Comparison of ENCODE assay signal across 13 cellular contexts in the genomic region with DNA sequence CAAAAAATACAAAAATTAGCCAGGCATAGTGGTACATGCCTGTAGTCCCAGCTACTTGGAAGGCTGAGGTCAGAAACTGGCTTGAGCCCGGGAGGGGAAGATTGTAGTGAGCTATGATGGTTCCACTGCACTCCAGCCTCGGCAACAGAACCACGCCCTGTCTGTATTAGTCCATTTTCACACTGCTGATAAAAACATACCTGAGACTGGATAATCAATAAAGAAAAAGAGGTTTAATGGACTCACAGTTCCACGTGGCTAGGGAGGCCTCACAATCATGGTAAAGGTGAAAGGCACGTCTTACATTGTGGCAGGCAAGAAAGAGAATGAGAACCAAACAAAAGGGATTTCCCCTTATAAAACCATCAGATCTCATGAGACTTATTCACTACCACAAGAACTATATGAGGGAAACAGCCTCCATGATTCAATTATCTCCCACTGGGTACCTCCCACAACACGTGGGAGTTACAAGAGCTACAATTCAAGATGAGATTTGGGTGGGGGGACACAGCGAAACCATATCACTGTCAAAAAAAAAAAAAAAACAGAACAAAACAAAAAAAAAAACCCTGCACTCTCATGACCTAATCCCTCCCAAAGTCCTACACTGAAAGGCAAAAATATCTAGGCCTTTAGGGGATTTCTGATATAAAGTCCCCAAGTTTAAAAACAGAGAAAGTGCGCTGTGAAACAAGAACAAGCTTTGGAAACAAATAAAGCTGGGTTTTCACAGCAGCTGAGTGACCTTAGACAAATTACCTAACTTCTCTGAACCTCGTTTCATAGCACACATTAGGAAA.
DNase-seq lines count a peak whose midpoint lies in the region; ATAC-seq, FAIRE-seq and TF ChIP-seq lines count a peak whose summit lies in the region.
"Had no signal": no experiment of that assay in that cellular context is flagged by ENCODE, and none has a peak within 500 bp of the region (broad histone marks: within the 10 kb centered on the region; RNA-seq: fewer than 3 reads in every experiment).

No MANE protein-coding gene starts in this region.

- peak overlapping the region; percentile 57 for H3K9ac ChIP-seq in GM12878 (ENCODE audit: control insufficient read depth, insufficient read depth, low read length)
- H3K9ac ChIP-seq: parathyroid adenoma had no signal

- H3K9me3 ChIP-seq in GM12878 (replicated peaks; ENCODE audit: control insufficient read depth, insufficient read depth, low read length) = no peaks in the 10 kb centered on the region; the same call in none of the 3 replicates

- BruUV-seq in GM12878 (replicated peaks; lab: Mats Ljungman, UMichigan) = TSS peak; percentile 55

- TF ChIP-seq CTCF in GM12878 (IDR thresholded peaks at IDR 0.05 in 2 of 3, conservative IDR thresholded peaks at IDR 0.05 in 1 of 3; ENCODE audit: control insufficient read depth in 2 of 3, extremely low read depth in 1 of 3, insufficient read depth in 1 of 3, low read depth in 3 of 3, low read length in 3 of 3) = no peak

- peak overlapping the region; percentile 72 for H3K27ac ChIP-seq in GM12878 (ENCODE audit: control insufficient read depth, insufficient read depth)
- H3K27ac ChIP-seq: HL-60, parathyroid adenoma had no signal

- in situ Hi-C loops in GM12878 (cut with MboI) = no loop called here

- no peaks in the 10 kb centered on the region for H3K36me3 Mint-ChIP-seq in activated CD4-positive, alpha-beta memory T cell treated with anti-CD3 and anti-CD28 coated beads for 36 hours
- no peaks in the 10 kb centered on the region for H3K36me3 Mint-ChIP-seq in activated CD4-positive, alpha-beta memory T cell treated with anti-CD3 and anti-CD28 coated beads, Interleukin-2, amount 10 ng/mL, durations not matched to agents 7 days and 5 days (ENCODE audit: low read depth)

- H3K4me1 ChIP-seq in GM12878 (ENCODE audit: control insufficient read depth, insufficient read depth, low read length) = peaks cover 10% of the 10 kb centered on the region; the same call in 1 of the 2 replicates
- H3K4me1 ChIP-seq: parathyroid adenoma had no signal

- H3K27me3 ChIP-seq in GM12878 (replicated peaks in 1 of 2; ENCODE audit: control insufficient read depth in 2 of 2, insufficient read depth in 2 of 2, low read length in 1 of 2) = no peaks in the 10 kb centered on the region

- H3K4me3 Mint-ChIP-seq in activated CD4-positive, alpha-beta memory T cell treated with anti-CD3 and anti-CD28 coated beads for 36 hours = no peak overlapping the region
- no peak overlapping the region for H3K4me3 Mint-ChIP-seq in activated CD4-positive, alpha-beta memory T cell treated with anti-CD3 and anti-CD28 coated beads, Interleukin-2, amount 10 ng/mL, durations not matched to agents 7 days and 5 days

- WGBS in GM12878 (ENCODE audit: insufficient coverage, insufficient replicate concordance, low lambda C conversion rate, missing lambda C conversion rate) = 1% methylated on average over 9 of the region's 9 CpGs

- FAIRE-seq in GM12878 (lab: Jason Lieb, UNC) = peak; percentile 7

- SMC1A ChIA-PET in GM12878 (lab: Charles Lee; ENCODE audit: uncharacterized antibody, unreplicated experiment) = interaction anchor here (0.6 to 18.8 kb wide), 19 partner anchors 11 to 807 kb away, joined by 3 to 394 read pairs (median 3); no protein-coding TSS in a partner anchor

- no peak for TF ChIP-seq RAD21 in GM12878 (IDR thresholded peaks at IDR 0.05; ENCODE audit: insufficient read depth, low read depth, low read length)

- peak overlapping the region; percentile 69 for H3K4me3 ChIP-seq in GM12878

- H3K9me3 Mint-ChIP-seq in activated CD4-positive, alpha-beta memory T cell treated with anti-CD3 and anti-CD28 coated beads for 36 hours = no peaks in the 10 kb centered on the region
- H3K9me3 Mint-ChIP-seq in activated CD4-positive, alpha-beta memory T cell treated with anti-CD3 and anti-CD28 coated beads, Interleukin-2, amount 10 ng/mL, durations not matched to agents 7 days and 5 days = no peaks in the 10 kb centered on the region

- H3K27ac Mint-ChIP-seq in activated CD4-positive, alpha-beta memory T cell treated with anti-CD3 and anti-CD28 coated beads for 36 hours = no peak overlapping the region
- H3K27ac Mint-ChIP-seq in activated CD4-positive, alpha-beta memory T cell treated with anti-CD3 and anti-CD28 coated beads, Interleukin-2, amount 10 ng/mL, durations not matched to agents 7 days and 5 days = no peak overlapping the region

- H3K79me2 ChIP-seq in GM12878 (ENCODE audit: control insufficient read depth, insufficient read depth, low read length) = peaks cover 47% of the 10 kb centered on the region
- H3K79me2 ChIP-seq: parathyroid adenoma had no signal

- peaks cover 3% of the 10 kb centered on the region for H3K27me3 Mint-ChIP-seq in activated CD4-positive, alpha-beta memory T cell treated with anti-CD3 and anti-CD28 coated beads for 36 hours
- H3K27me3 Mint-ChIP-seq in activated CD4-positive, alpha-beta memory T cell treated with anti-CD3 and anti-CD28 coated beads, Interleukin-2, amount 10 ng/mL, durations not matched to agents 7 days and 5 days = no peaks in the 10 kb centered on the region

- no peaks in the 10 kb centered on the region for H4K20me1 ChIP-seq in GM12878 (ENCODE audit: control insufficient read depth, insufficient read depth)

- peaks cover 10% of the 10 kb centered on the region for H3K4me1 Mint-ChIP-seq in activated CD4-positive, alpha-beta memory T cell treated with anti-CD3 and anti-CD28 coated beads for 36 hours (ENCODE audit: low read depth)
- H3K4me1 Mint-ChIP-seq in activated CD4-positive, alpha-beta memory T cell treated with anti-CD3 and anti-CD28 coated beads, Interleukin-2, amount 10 ng/mL, durations not matched to agents 7 days and 5 days = no peaks in the 10 kb centered on the region

- CTCF ChIA-PET in activated CD4-positive, alpha-beta memory T cell treated with anti-CD3 and anti-CD28 coated beads for 36 hours (lab: Charles Lee) = no interaction called here
- CTCF ChIA-PET in activated CD4-positive, alpha-beta memory T cell treated with anti-CD3 and anti-CD28 coated beads, Interleukin-2, amount 10 ng/mL, durations not matched to agents 7 days and 5 days (lab: Charles Lee) = interaction anchor here (1.2 kb wide), 1 partner anchor 9 kb away, joined by 4 read pairs; no protein-coding TSS in a partner anchor
- CTCF ChIA-PET in GM12878 (lab: Yijun Ruan, JAX) = interaction anchor here (0.6 to 4.6 kb wide), 9 partner anchors 9 to 73 kb away, joined by 3 to 46 read pairs (median 4); no protein-coding TSS in a partner anchor

- DNase-seq in activated CD4-positive, alpha-beta memory T cell treated with anti-CD3 and anti-CD28 coated beads for 36 hours = peak; percentile 10
- DNase-seq in activated CD4-positive, alpha-beta memory T cell treated with anti-CD3 and anti-CD28 coated beads, Interleukin-2, amount 10 ng/mL, durations not matched to agents 7 days and 5 days = no peak
- peak; percentile 71 for DNase-seq in GM12878 (ENCODE audit: low read depth, low spot score)
- DNase-seq in hepatic stellate cell (ENCODE audit: low spot score) = no peak
- DNase-seq in HCEC 1CT = no peak
- no peak for DNase-seq in GM03348 (ENCODE audit: low spot score)
- DNase-seq: activated gamma-delta T cell; SHP77; stimulated activated CD4-positive, alpha-beta T cell treated with anti-CD3 and anti-CD28 coated beads, Interleukin-1b, Interleukin-23, amount 100 ng/mL, for 48 hours had no signal

- 0 out of 2 replicates have a peak, but pooled peaks have one; percentile 29 for TF ChIP-seq POLR2A in GM12878 (IDR thresholded peaks at IDR 0.05; ENCODE audit: low read depth, low read length)

- peak overlapping the region; percentile 49 for H3K4me2 ChIP-seq in GM12878 (ENCODE audit: control insufficient read depth, insufficient read depth)

- RAD21 ChIA-PET in GM12878 (lab: Charles Lee; ENCODE audit: unreplicated experiment) = interaction anchor here (0.7 to 12.5 kb wide), 18 partner anchors 9 to 1331 kb away, joined by 3 to 207 read pairs (median 4); no protein-coding TSS in a partner anchor

- ATAC-seq in GM21367 (IDR thresholded peaks at IDR 0.05; ENCODE audit: unreplicated experiment) (peak; percentile 29), HG02981 (IDR thresholded peaks at IDR 0.05; ENCODE audit: unreplicated experiment) (peak; percentile 44), GM12878 (peak; percentile 59)

- POLR2A ChIA-PET in activated CD4-positive, alpha-beta memory T cell treated with anti-CD3 and anti-CD28 coated beads for 36 hours (lab: Charles Lee) = no interaction called here
- POLR2A ChIA-PET in activated CD4-positive, alpha-beta memory T cell treated with anti-CD3 and anti-CD28 coated beads, Interleukin-2, amount 10 ng/mL, durations not matched to agents 7 days and 5 days (lab: Charles Lee) = no interaction called here
- POLR2A ChIA-PET in GM12878 (lab: Charles Lee) = interaction anchor here (0.6 to 3.9 kb wide), 11 partner anchors 11 to 1248 kb away, joined by 3 to 33 read pairs (median 6); no protein-coding TSS in a partner anchor

- no peaks in the 10 kb centered on the region for H3K36me3 ChIP-seq in GM12878 (ENCODE audit: control insufficient read depth in 2 of 2, insufficient read depth in 2 of 2, low read length in 1 of 2)

- intact Hi-C loops in activated CD4-positive, alpha-beta memory T cell treated with anti-CD3 and anti-CD28 coated beads for 36 hours (cut with micrococcal nuclease) = no loop called here
- intact Hi-C loops in GM12878 (cut with micrococcal nuclease; ENCODE audit: unreplicated experiment) = loop anchor here (1.0 to 5.0 kb wide), 3 partner anchors 28 to 333 kb away; no protein-coding TSS in a partner anchor

- TF ChIP-seq EP300 in GM12878 (IDR thresholded peaks at IDR 0.05; ENCODE audit: borderline replicate concordance in 1 of 2, control insufficient read depth in 1 of 2, low read depth in 2 of 2, low read length in 2 of 2) = peak in 1 of 2 experiments; percentile 28; a peak in 2 of 4 replicates

- peak overlapping the region; percentile 67 for H2AFZ ChIP-seq in GM12878 (ENCODE audit: control insufficient read depth, low read depth, low read length)
- H2AFZ ChIP-seq: parathyroid adenoma had no signal

TF ChIP-seq in GM12878, 131 proteins besides CTCF, POLR2A, EP300 and RAD21 (continues in another document):
- TF ChIP-seq NFXL1 (IDR thresholded peaks at IDR 0.05; ENCODE audit: borderline replicate concordance) (no peak), MEF2A (IDR thresholded peaks at IDR 0.05; ENCODE audit: insufficient read depth, low read depth, low read length) (peak; percentile 51; the same call in 1 of the 2 replicates), PAX8 (IDR thresholded peaks at IDR 0.05) (no peak), IKZF2 (IDR thresholded peaks at IDR 0.05) (peak in 1 of 2 experiments; percentile 27; a peak in 2 of 4 replicates), MXI1 (IDR thresholded peaks at IDR 0.05; ENCODE audit: low read depth, low read length) (0 out of 2 replicates have a peak, but pooled peaks have one; percentile 77), CBX5 (IDR thresholded peaks at IDR 0.05; ENCODE audit: low read depth) (0 out of 2 replicates have a peak, but pooled peaks have one; percentile 15), PML (IDR thresholded peaks at IDR 0.05; ENCODE audit: low read length) (no peak; the same call in 1 of the 2 replicates), STAT3 (IDR thresholded peaks at IDR 0.05; ENCODE audit: low read depth, low read length) (peak; percentile 17; the same call in 1 of the 2 replicates), NBN (IDR thresholded peaks at IDR 0.05) (peak; percentile 90), POLR2AphosphoS2 (IDR thresholded peaks at IDR 0.05; ENCODE audit: low read depth, low read length) (no peak)

Comparison
In these comparisons a context has a peak if more than half of its experiments do, and no peak if none do; other contexts are left out.
1. DNase-seq: peak in activated CD4-positive, alpha-beta memory T cell treated with anti-CD3 and anti-CD28 coated beads for 36 hours (single experiment) and GM12878 (single experiment); none in activated CD4-positive, alpha-beta memory T cell treated with anti-CD3 and anti-CD28 coated beads, Interleukin-2, amount 10 ng/mL, durations not matched to agents 7 days and 5 days (single experiment), hepatic stellate cell (single experiment), HCEC 1CT (single experiment) and GM03348 (single experiment).
2. Peak in every context shown above with its lines, with median percentiles within 50 percentile points of each other: ATAC-seq.